Comparison of ENCODE assay signal across 9 cellular contexts in the genomic region with DNA sequence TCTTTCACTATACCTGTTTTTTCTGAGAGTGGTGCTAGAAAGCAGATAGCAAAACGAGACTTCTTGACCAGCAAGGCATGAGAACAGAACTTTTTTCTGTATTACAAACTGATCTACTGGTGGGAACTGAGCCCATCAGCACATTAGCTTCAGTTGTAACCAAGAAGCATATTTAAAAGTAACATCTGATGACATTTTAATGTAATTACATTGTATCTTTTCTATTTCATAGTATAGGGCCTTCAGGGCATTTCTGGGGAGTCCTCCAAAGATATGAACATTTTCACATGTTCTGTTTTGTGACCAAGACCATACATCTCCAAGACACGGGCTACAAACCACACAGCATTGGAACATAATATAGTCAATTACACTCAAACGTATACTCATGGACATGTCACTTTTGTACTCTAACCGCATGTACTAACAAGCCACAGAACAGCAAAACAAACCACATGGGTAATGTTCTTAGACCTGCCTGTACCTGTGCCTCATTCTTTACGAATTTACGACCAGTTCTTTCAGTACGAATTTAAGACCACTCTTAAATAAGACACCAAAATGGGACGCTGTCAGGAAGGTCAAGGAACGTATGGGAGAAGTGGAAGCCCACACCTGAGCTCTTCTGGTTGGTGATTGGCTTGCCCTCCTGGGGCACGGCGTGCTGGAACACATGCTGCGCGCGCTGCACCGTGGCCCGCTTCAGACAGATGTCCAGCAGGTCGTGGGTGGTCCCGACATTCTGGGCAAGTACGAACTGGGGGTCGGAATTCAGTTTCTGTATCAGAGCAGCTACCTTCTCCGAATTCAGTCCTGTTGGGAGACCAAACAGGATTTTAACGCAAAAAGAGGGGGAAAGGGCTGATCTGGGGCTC. TPM values are rescaled to one million over a fixed set of nuclear protein-coding genes. Genes with fewer than 3 reads are reported as not detected.
DNase-seq lines count a peak whose midpoint lies in the region; ATAC-seq and TF ChIP-seq lines count a peak whose summit lies in the region.
"Had no signal": no experiment of that assay in that cellular context is flagged by ENCODE, and none has a peak within 500 bp of the region (broad histone marks: within the 10 kb centered on the region; RNA-seq: fewer than 3 reads in every experiment).

No MANE protein-coding gene starts in this region.

- H3K9me3 Mint-ChIP-seq in CD4-positive, alpha-beta memory T cell: peaks cover 0 to 2% (median 0%) of the 10 kb centered on the region in 8 donors
- no peaks in the 10 kb centered on the region for H3K9me3 Mint-ChIP-seq in WTC11
- H3K9me3 Mint-ChIP-seq in dendritic cell treated with granulocyte-macrophage colony-stimulating factor and Interleukin-4, amounts not matched to agents 40 ng/mL and 50 ng/mL, for 4 days: no peaks in the 10 kb centered on the region

- H3K4me1 Mint-ChIP-seq in CD4-positive, alpha-beta memory T cell: peaks cover 17 to 20% (median 18%) of the 10 kb centered on the region in 4 donors
- peaks cover 15% of the 10 kb centered on the region for H3K4me1 Mint-ChIP-seq in WTC11
- H3K4me1 Mint-ChIP-seq in dendritic cell treated with granulocyte-macrophage colony-stimulating factor and Interleukin-4, amounts not matched to agents 40 ng/mL and 50 ng/mL, for 4 days (ENCODE audit: low read depth): peaks cover 5% of the 10 kb centered on the region

- CTCF ChIA-PET in CD4-positive, alpha-beta memory T cell (lab: Charles Lee; ENCODE audit: partially characterized antibody): interaction anchor here (0.7 to 3.2 kb wide), 13 partner anchors 8 to 186 kb away, joined by 3 to 50 read pairs (median 4); a partner anchor contains a TSS
- CTCF ChIA-PET in WTC11 (lab: Charles Lee): interaction anchor here (0.8 to 2.6 kb wide), 4 partner anchors 46 to 198 kb away, joined by 4 to 14 read pairs (median 9); a partner anchor contains a TSS

- no peaks in the 10 kb centered on the region for H3K9me3 ChIP-seq in CD4-positive, alpha-beta memory T cell (ENCODE audit: control insufficient read depth in 1 of 2, low read length in 2 of 2)
- H3K9me3 ChIP-seq in lung (ENCODE audit: control insufficient read depth in 2 of 2, insufficient read depth in 1 of 2, low read length in 1 of 2): no peaks in the 10 kb centered on the region

- no peaks in the 10 kb centered on the region for H3K27me3 Mint-ChIP-seq in CD4-positive, alpha-beta memory T cell
- peaks cover 5% of the 10 kb centered on the region; the same call in 1 of the 2 replicates for H3K27me3 Mint-ChIP-seq in WTC11 (ENCODE audit: low read depth)
- H3K27me3 Mint-ChIP-seq in dendritic cell treated with granulocyte-macrophage colony-stimulating factor and Interleukin-4, amounts not matched to agents 40 ng/mL and 50 ng/mL, for 4 days: peaks cover 4% of the 10 kb centered on the region

- peak overlapping the region; percentile 77 to 80 for H3K4me3 ChIP-seq in CD4-positive, alpha-beta memory T cell (ENCODE audit: low read length in 2 of 2)
- peak overlapping the region; percentile 72 for H3K4me3 ChIP-seq in LNCaP clone FGC (ENCODE audit: low read depth, low read length)
- H3K4me3 ChIP-seq in lung: peak overlapping the region; percentile 75

- no peaks in the 10 kb centered on the region for H3K27me3 ChIP-seq in CD4-positive, alpha-beta memory T cell (ENCODE audit: insufficient read depth, low read length)
- H3K27me3 ChIP-seq in lung (ENCODE audit: control insufficient read depth, insufficient read depth): no peaks in the 10 kb centered on the region

- peaks cover 18% of the 10 kb centered on the region for H3K36me3 ChIP-seq in CD4-positive, alpha-beta memory T cell (ENCODE audit: insufficient read depth, low read length)
- peaks cover 8 to 9% of the 10 kb centered on the region in 2 donors for H3K36me3 ChIP-seq in lung (ENCODE audit: control insufficient read depth in 2 of 2, insufficient read depth in 2 of 2, low read length in 2 of 2)

- H3K4me1 ChIP-seq in CD4-positive, alpha-beta memory T cell (ENCODE audit: insufficient read depth, low read length): peaks cover 24% of the 10 kb centered on the region
- no peaks in the 10 kb centered on the region for H3K4me1 ChIP-seq in lung (ENCODE audit: control insufficient read depth in 2 of 2, insufficient read depth in 2 of 2, low read length in 2 of 2)

- H3K27ac ChIP-seq in CD4-positive, alpha-beta memory T cell (ENCODE audit: low read depth, low read length): peak overlapping the region; percentile 68
- peak overlapping the region in 1 of 2 donors; percentile 37 for H3K27ac ChIP-seq in lung (ENCODE audit: low read depth in 1 of 2, low read length in 1 of 2)

- DNase-seq in CD4-positive, alpha-beta memory T cell: peak; percentile 18 to 49 (median 26)
- DNase-seq in LNCaP clone FGC (ENCODE audit: low read depth) (no peak), WTC11 (ENCODE audit: low spot score) (peak; percentile 53), lung (ENCODE audit: low spot score) (peak; percentile 36)
- DNase-seq in stimulated activated CD8-positive, alpha-beta memory T cell treated with anti-CD3 and anti-CD28 coated beads, Interleukin-4, amount 100 ng/mL, for 24 hours (ENCODE audit: low read depth): peak; percentile 17

- H3K27ac Mint-ChIP-seq in CD4-positive, alpha-beta memory T cell: peak overlapping the region; percentile 87 to 94 (median 92)
- no peak overlapping the region for H3K27ac Mint-ChIP-seq in WTC11
- peak overlapping the region; percentile 67 for H3K27ac Mint-ChIP-seq in dendritic cell treated with granulocyte-macrophage colony-stimulating factor and Interleukin-4, amounts not matched to agents 40 ng/mL and 50 ng/mL, for 4 days

- TF ChIP-seq CTCF in LNCaP clone FGC (IDR thresholded peaks at IDR 0.05; ENCODE audit: control insufficient read depth, extremely low read depth, insufficient read depth): no peak
- no peak for TF ChIP-seq CTCF in WTC11 (IDR thresholded peaks at IDR 0.05)
- no peak for TF ChIP-seq CTCF in lung (IDR thresholded peaks at IDR 0.05; ENCODE audit: control extremely low read depth, extremely low read depth)

- intact Hi-C loops in CD4-positive, alpha-beta memory T cell (cut with micrococcal nuclease): loop anchor here (1.0 to 5.0 kb wide), 4 partner anchors 32 to 189 kb away; a partner anchor contains a TSS
- intact Hi-C loops in dendritic cell treated with granulocyte-macrophage colony-stimulating factor and Interleukin-4, amounts not matched to agents 40 ng/mL and 50 ng/mL, for 4 days (cut with micrococcal nuclease): loop anchor here (5.0 kb wide), 1 partner anchor 91 kb away; no protein-coding TSS in a partner anchor

- ATAC-seq in GM19452 (IDR thresholded peaks at IDR 0.05; ENCODE audit: unreplicated experiment) (peak; percentile 47), WTC11 (peak; percentile 19), lung (ENCODE audit: insufficient read depth, low FRiP score) (no peak), HG02973 (IDR thresholded peaks at IDR 0.05; ENCODE audit: unreplicated experiment) (no peak)

- WGBS in lung, 2 donors: 4 to 5% methylated on average over 22 of the region's 22 CpGs

- H3K4me3 Mint-ChIP-seq in CD4-positive, alpha-beta memory T cell: peak overlapping the region; percentile 89 to 97 (median 96)
- H3K4me3 Mint-ChIP-seq in WTC11: peak overlapping the region; percentile 87
- H3K4me3 Mint-ChIP-seq in dendritic cell treated with granulocyte-macrophage colony-stimulating factor and Interleukin-4, amounts not matched to agents 40 ng/mL and 50 ng/mL, for 4 days: peak overlapping the region; percentile 82

- peaks cover 15 to 26% of the 10 kb centered on the region in 2 donors for H3K36me3 Mint-ChIP-seq in CD4-positive, alpha-beta memory T cell
- H3K36me3 Mint-ChIP-seq in WTC11: peaks cover 23% of the 10 kb centered on the region
- peaks cover 26% of the 10 kb centered on the region for H3K36me3 Mint-ChIP-seq in dendritic cell treated with granulocyte-macrophage colony-stimulating factor and Interleukin-4, amounts not matched to agents 40 ng/mL and 50 ng/mL, for 4 days (ENCODE audit: low read depth)

- POLR2A ChIA-PET in CD4-positive, alpha-beta memory T cell (lab: Charles Lee; ENCODE audit: partially characterized antibody): interaction anchor here (1.0 to 3.5 kb wide), 17 partner anchors 14 to 723 kb away, joined by 3 to 83 read pairs (median 6); a partner anchor contains a TSS
- POLR2A ChIA-PET in WTC11 (lab: Charles Lee): interaction anchor here (0.6 to 0.7 kb wide), 2 partner anchors 1341 to 1482 kb away, joined by 3 read pairs; no protein-coding TSS in a partner anchor

TF ChIP-seq in WTC11, 78 proteins besides CTCF, POLR2A, EP300 and RAD21:
- TF ChIP-seq, protein P1, sequence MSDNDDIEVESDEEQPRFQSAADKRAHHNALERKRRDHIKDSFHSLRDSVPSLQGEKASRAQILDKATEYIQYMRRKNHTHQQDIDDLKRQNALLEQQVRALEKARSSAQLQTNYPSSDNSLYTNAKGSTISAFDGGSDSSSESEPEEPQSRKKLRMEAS (CRISPR knock-in tag; IDR thresholded peaks at IDR 0.05): peak; percentile 14; the same call in 1 of the 2 replicates
- no peak for TF ChIP-seq ZNF317 (CRISPR knock-in tag; IDR thresholded peaks at IDR 0.05; ENCODE audit: borderline replicate concordance, low read depth)
- TF ChIP-seq, protein P2, sequence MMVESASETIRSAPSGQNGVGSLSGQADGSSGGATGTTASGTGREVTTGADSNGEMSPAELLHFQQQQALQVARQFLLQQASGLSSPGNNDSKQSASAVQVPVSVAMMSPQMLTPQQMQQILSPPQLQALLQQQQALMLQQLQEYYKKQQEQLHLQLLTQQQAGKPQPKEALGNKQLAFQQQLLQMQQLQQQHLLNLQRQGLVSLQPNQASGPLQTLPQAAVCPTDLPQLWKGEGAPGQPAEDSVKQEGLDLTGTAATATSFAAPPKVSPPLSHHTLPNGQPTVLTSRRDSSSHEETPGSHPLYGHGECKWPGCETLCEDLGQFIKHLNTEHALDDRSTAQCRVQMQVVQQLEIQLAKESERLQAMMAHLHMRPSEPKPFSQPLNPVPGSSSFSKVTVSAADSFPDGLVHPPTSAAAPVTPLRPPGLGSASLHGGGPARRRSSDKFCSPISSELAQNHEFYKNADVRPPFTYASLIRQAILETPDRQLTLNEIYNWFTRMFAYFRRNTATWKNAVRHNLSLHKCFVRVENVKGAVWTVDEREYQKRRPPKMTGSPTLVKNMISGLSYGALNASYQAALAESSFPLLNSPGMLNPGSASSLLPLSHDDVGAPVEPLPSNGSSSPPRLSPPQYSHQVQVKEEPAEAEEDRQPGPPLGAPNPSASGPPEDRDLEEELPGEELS (CRISPR knock-in tag; IDR thresholded peaks at IDR 0.05): no peak
- 0 out of 2 replicates have a peak, but pooled peaks have one; percentile 51 for TF ChIP-seq FOXK1 (CRISPR knock-in tag; IDR thresholded peaks at IDR 0.05)

RNA-seq across cellular contexts. Expression of a gene that starts 0.8 kb away (rescaled TPM):
- 10 to 100 TPM; 54.0 to 57.6 TPM for total RNA-seq in CD4-positive, alpha-beta memory T cell
- 10 to 100 TPM; 19.4 to 36.8 TPM for polyA plus RNA-seq in CD4-positive, alpha-beta memory T cell
- 63.9 to 67.3 TPM (median 65.3 TPM) in 3 replicates for total RNA-seq in WTC11 (2021)
- total RNA-seq in lung: 10 to 100 TPM; 25.9 to 50.9 TPM
- polyA plus RNA-seq in lung: 10 to 100 TPM; 10.5 to 17.3 TPM

RNA-seq across cellular contexts. Expression of a gene that starts 42.9 kb away (rescaled TPM):
- total RNA-seq in CD4-positive, alpha-beta memory T cell: not detected
- not detected for polyA plus RNA-seq in CD4-positive, alpha-beta memory T cell
- not detected in 3 replicates for total RNA-seq in WTC11 (2021)
- not detected for total RNA-seq in lung
- polyA plus RNA-seq in lung: not detected
- total RNA-seq: T-helper 1 cell treated with Interleukin-12 subunit alpha and Interleukin-12 subunit beta and Interleukin-4 antibody, amounts not matched to agents 30 ng/mL and 1 ng/mL, for 36 hours had no signal

RNA-seq across cellular contexts. Expression of a gene that starts 55.4 kb away (rescaled TPM):
- not detected for total RNA-seq in CD4-positive, alpha-beta memory T cell
- polyA plus RNA-seq in CD4-positive, alpha-beta memory T cell: not detected
- total RNA-seq in WTC11 (2021): 0.07 to 0.32 TPM (median 0.13 TPM) in 3 replicates
- total RNA-seq in lung: 10 to 100 TPM in 1 of 2 donors, 1 to 10 TPM in 1; 3.5 to 12.7 TPM
- polyA plus RNA-seq in lung: 1 to 10 TPM; 8.8 to 8.9 TPM
- total RNA-seq: T-helper 1 cell treated with Interleukin-12 subunit alpha and Interleukin-12 subunit beta and Interleukin-4 antibody, amounts not matched to agents 30 ng/mL and 1 ng/mL, for 36 hours had no signal

Comparison
In these comparisons a context has a peak if more than half of its experiments do, and no peak if none do; other contexts are left out.
1. ATAC-seq: peak in GM19452 (single experiment) and WTC11 (single experiment); none in lung (single experiment) and HG02973 (single experiment).
2. Peak in every context shown above with its lines, with median percentiles within 50 percentile points of each other: H3K4me3 ChIP-seq and H3K4me3 Mint-ChIP-seq.